Comparison of ENCODE assay signal across 7 cellular contexts in the genomic region with DNA sequence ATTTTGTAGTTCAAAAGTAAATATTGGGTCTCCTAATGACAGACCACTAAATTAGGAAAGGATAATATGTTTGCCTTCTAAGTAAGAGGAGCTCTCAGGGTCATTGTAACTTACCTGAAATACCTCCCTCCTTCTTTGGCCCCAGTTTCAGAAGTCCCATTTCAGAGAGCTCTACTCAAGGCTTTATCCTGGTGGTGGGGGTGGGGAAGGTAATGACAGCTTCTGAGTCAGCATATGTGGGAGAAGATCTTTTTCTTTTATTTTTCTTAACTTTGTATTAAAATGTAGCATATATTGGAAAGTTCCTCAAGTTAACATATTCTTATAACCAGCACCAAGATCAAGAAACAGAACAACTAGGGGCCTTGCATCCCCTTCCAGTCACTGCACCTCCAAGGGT.
"Had no signal": no experiment of that assay in that cellular context is flagged by ENCODE, and none has a peak within 500 bp of the region (broad histone marks: within the 10 kb centered on the region; RNA-seq: fewer than 3 reads in every experiment).

No MANE protein-coding gene starts in this region.

- ATAC-seq: GM12878 had no signal

- FAIRE-seq: GM12878, GM12891, GM12892, GM18507, GM19239 had no signal

- H3K4me3 ChIP-seq: GM12878 had no signal

- DNase-seq: GDM1, GF-D8 had no signal
